ENCODE assay signal across 29 cellular contexts in genomic region chr1:247854899-247855545, GRCh38. TPM values are rescaled to one million over a fixed set of nuclear protein-coding genes. Genes with fewer than 3 reads are reported as not detected.
"Had no signal": no experiment of that assay in that cellular context is flagged by ENCODE, and none has a peak within 500 bp of the region (broad histone marks: within the 10 kb centered on the region; RNA-seq: fewer than 3 reads in every experiment).

No MANE protein-coding gene starts in this region.

- H3K27ac Mint-ChIP-seq: activated naive CD4-positive, alpha-beta T cell treated with anti-CD3 and anti-CD28 coated beads, Interleukin-2, amount 50 U/mL, for 72 hours; activated T-cell treated with anti-CD3 and anti-CD28 coated beads, Interleukin-2, amount 50 U/mL, for 72 hours; dendritic cell treated with granulocyte-macrophage colony-stimulating factor and Interleukin-4, amounts not matched to agents 40 ng/mL and 50 ng/mL, for 4 days; nephron; progenitor cell of endocrine pancreas had no signal

- FAIRE-seq: bronchial epithelial cell, keratinocyte, urothelium cell line had no signal

- H3K9me3 Mint-ChIP-seq: activated naive CD4-positive, alpha-beta T cell treated with anti-CD3 and anti-CD28 coated beads, Interleukin-2, amount 50 U/mL, for 72 hours; central memory CD8-positive, alpha-beta T cell; dendritic cell treated with granulocyte-macrophage colony-stimulating factor and Interleukin-4, amounts not matched to agents 40 ng/mL and 50 ng/mL, for 4 days had no signal

- H3K4me3 Mint-ChIP-seq: activated T-cell treated with anti-CD3 and anti-CD28 coated beads, Interleukin-2, amount 50 U/mL, for 72 hours; central memory CD8-positive, alpha-beta T cell; dendritic cell treated with granulocyte-macrophage colony-stimulating factor and Interleukin-4, amounts not matched to agents 40 ng/mL and 50 ng/mL, for 4 days; nephron had no signal

- DNase-seq: activated CD4-positive, alpha-beta T cell treated with anti-CD3 and anti-CD28 coated beads for 4 hours; activated CD4-positive, alpha-beta T cell treated with anti-CD3 and anti-CD28 coated beads, Interleukin-2, amount 50 U/mL, for 4 hours; activated naive CD4-positive, alpha-beta T cell; activated T-cell treated with anti-CD3 and anti-CD28 coated beads for 4 hours; activated T-cell treated with anti-CD3 and anti-CD28 coated beads, Interleukin-2, amount 50 U/mL, for 72 hours; effector CD4-positive, alpha-beta T cell; esophagus squamous epithelium; foreskin melanocyte; left cardiac atrium; mammary epithelial cell; stimulated activated CD4-positive, alpha-beta T cell treated with anti-CD3 and anti-CD28 coated beads, Interleukin-2, amount 100 ng/mL, for 48 hours; stimulated activated naive CD4-positive, alpha-beta T cell treated with Interleukin-2 at 50 U/mL for 16 hours; testis had no signal

- H3K4me1 Mint-ChIP-seq: central memory CD8-positive, alpha-beta T cell; nephron had no signal

- ATAC-seq: activated naive CD4-positive, alpha-beta T cell treated with anti-CD3 and anti-CD28 coated beads, Interleukin-2, amount 50 U/mL, for 72 hours; activated T-cell treated with anti-CD3 and anti-CD28 coated beads, Interleukin-2, amount 50 U/mL, for 72 hours; left cardiac atrium had no signal

RNA-seq across cellular contexts. Expression of gene TRIM58, which starts 2.0 kb away (rescaled TPM):
- total RNA-seq: bronchial epithelial cell had no signal
- polyA plus RNA-seq: mammary epithelial cell had no signal

RNA-seq across cellular contexts. Expression of gene OR11L1, which starts 13.3 kb away (rescaled TPM):
- total RNA-seq: activated naive CD4-positive, alpha-beta T cell treated with anti-CD3 and anti-CD28 coated beads, Interleukin-2, amount 50 U/mL, for 72 hours; activated T-cell treated with anti-CD3 and anti-CD28 coated beads, Interleukin-2, amount 50 U/mL, for 72 hours; bronchial epithelial cell; esophagus squamous epithelium; glomerular endothelial cell; left cardiac atrium; liver; mammary epithelial cell; mucosa of gallbladder; osteocyte; progenitor cell of endocrine pancreas; renal cortical epithelial cell; right lobe of liver; skeletal muscle tissue; T-helper 1 cell treated with Interleukin-12 subunit alpha and Interleukin-12 subunit beta and Interleukin-4 antibody, amounts not matched to agents 30 ng/mL and 1 ng/mL, for 36 hours; testis had no signal
- polyA plus RNA-seq: keratinocyte, liver, mammary epithelial cell had no signal

RNA-seq across cellular contexts. Expression of gene OR14A16, which starts 31.1 kb away (rescaled TPM):
- total RNA-seq: activated naive CD4-positive, alpha-beta T cell treated with anti-CD3 and anti-CD28 coated beads, Interleukin-2, amount 50 U/mL, for 72 hours; activated T-cell treated with anti-CD3 and anti-CD28 coated beads, Interleukin-2, amount 50 U/mL, for 72 hours; bronchial epithelial cell; esophagus squamous epithelium; glomerular endothelial cell; left cardiac atrium; liver; mammary epithelial cell; mucosa of gallbladder; osteocyte; progenitor cell of endocrine pancreas; renal cortical epithelial cell; right lobe of liver; skeletal muscle tissue; T-helper 1 cell treated with Interleukin-12 subunit alpha and Interleukin-12 subunit beta and Interleukin-4 antibody, amounts not matched to agents 30 ng/mL and 1 ng/mL, for 36 hours had no signal
- polyA plus RNA-seq: keratinocyte, liver, mammary epithelial cell had no signal

RNA-seq across cellular contexts. Expression of gene OR2W3, which starts 40.4 kb away (rescaled TPM):
- total RNA-seq: activated naive CD4-positive, alpha-beta T cell treated with anti-CD3 and anti-CD28 coated beads, Interleukin-2, amount 50 U/mL, for 72 hours; activated T-cell treated with anti-CD3 and anti-CD28 coated beads, Interleukin-2, amount 50 U/mL, for 72 hours; bronchial epithelial cell; T-helper 1 cell treated with Interleukin-12 subunit alpha and Interleukin-12 subunit beta and Interleukin-4 antibody, amounts not matched to agents 30 ng/mL and 1 ng/mL, for 36 hours had no signal
- polyA plus RNA-seq: liver, mammary epithelial cell had no signal
